7 cellular contexts compared by ENCODE assay signal in the genomic region with DNA sequence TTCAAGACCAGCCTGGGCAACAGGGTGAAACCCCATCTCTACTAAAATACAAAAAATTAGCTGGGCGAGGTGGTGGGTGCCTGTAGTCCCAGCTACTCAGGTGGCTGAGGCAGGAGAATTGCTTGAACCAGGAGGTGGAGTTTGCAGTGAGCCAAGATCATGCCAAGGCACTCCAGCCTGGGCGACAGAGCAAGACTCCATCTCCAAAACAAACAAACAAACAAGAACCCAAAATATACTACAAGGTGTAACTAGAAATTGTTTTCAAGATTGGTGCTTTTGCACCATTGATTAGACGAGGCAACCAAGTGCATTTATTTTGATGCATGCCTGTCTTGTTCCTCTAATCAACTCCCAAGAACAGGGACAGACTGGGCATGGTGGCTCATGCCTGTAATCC. TPM values are rescaled to one million over a fixed set of nuclear protein-coding genes. Genes with fewer than 3 reads are reported as not detected.
"Had no signal": no experiment of that assay in that cellular context is flagged by ENCODE, and none has a peak within 500 bp of the region (broad histone marks: within the 10 kb centered on the region; RNA-seq: fewer than 3 reads in every experiment).

No MANE protein-coding gene starts in this region.

RNA-seq across cellular contexts. Expression of gene TTLL6, which starts 55.4 kb away (rescaled TPM):
- total RNA-seq: activated CD4-positive, alpha-beta memory T cell treated with anti-CD3 and anti-CD28 coated beads, Interleukin-2, amount 10 ng/mL, durations not matched to agents 7 days and 5 days; activated CD8-positive, alpha-beta memory T cell treated with anti-CD3 and anti-CD28 coated beads, Interleukin-2, amount 10 ng/mL, durations not matched to agents 7 days and 5 days; activated naive CD8-positive, alpha-beta T cell treated with anti-CD3 and anti-CD28 coated beads, Interleukin-2, amount 10 ng/mL, durations not matched to agents 7 days and 5 days; mammary epithelial cell; mononuclear cell; naive thymus-derived CD4-positive, alpha-beta T cell; thoracic aorta had no signal
- polyA plus RNA-seq: mammary epithelial cell; naive thymus-derived CD4-positive, alpha-beta T cell had no signal
